10 cellular contexts compared by ENCODE assay signal in the genomic region with DNA sequence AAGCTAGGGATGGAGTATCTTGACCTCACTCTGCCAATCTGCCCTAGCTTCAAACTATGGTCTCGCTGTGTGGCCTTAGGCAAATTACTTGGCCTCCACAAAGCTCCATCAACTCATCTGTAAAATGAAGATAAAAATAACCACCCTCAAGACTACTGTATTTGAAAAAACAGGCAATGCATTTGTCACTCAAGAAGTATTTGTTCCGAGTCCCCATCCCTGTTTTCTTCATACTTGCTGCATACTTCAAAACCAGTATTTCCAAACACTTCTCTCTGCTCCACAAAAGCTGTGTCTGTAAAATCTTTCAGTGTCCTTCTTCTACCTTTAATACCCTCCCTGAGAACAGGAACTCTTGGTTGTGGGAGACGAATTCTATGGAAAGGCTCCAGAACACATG. TPM values are rescaled to one million over a fixed set of nuclear protein-coding genes. Genes with fewer than 3 reads are reported as not detected.
DNase-seq lines count a peak whose midpoint lies in the region; ATAC-seq and TF ChIP-seq lines count a peak whose summit lies in the region.
"Had no signal": no experiment of that assay in that cellular context is flagged by ENCODE, and none has a peak within 500 bp of the region (broad histone marks: within the 10 kb centered on the region; RNA-seq: fewer than 3 reads in every experiment).

No MANE protein-coding gene starts in this region.

- H3K4me3 ChIP-seq in choroid plexus epithelial cell (ENCODE audit: low read depth, low read length) (no peak overlapping the region), heart right ventricle (no peak overlapping the region)

- H3K9me3 Mint-ChIP-seq in MCF 10A (ENCODE audit: unreplicated experiment), result no peaks in the 10 kb centered on the region
- H3K9me3 Mint-ChIP-seq: brain had no signal

- TF ChIP-seq CTCF in choroid plexus epithelial cell (conservative IDR thresholded peaks at IDR 0.05; ENCODE audit: low read depth, low read length) (no peak), heart right ventricle (IDR thresholded peaks at IDR 0.05) (no peak), MCF 10A (IDR thresholded peaks at IDR 0.05; ENCODE audit: unreplicated experiment) (no peak)

- peak; percentile 23 for ATAC-seq in GM19463 (IDR thresholded peaks at IDR 0.05; ENCODE audit: unreplicated experiment)
- ATAC-seq in HG03066 (IDR thresholded peaks at IDR 0.05; ENCODE audit: low read depth, unreplicated experiment), result peak; percentile 28
- no peak for ATAC-seq in heart right ventricle

- DNase-seq in EL (peak; percentile 14), choroid plexus epithelial cell (ENCODE audit: low read depth) (peak; percentile 16), heart right ventricle (no peak), kidney glomerular epithelial cell (lab: John Stamatoyannopoulos, UW) (no peak), midbrain (lab: John Stamatoyannopoulos, UW) (no peak), MCF 10A (ENCODE audit: unreplicated experiment) (no peak)
- DNase-seq: activated CD8-positive, alpha-beta memory T cell treated with anti-CD3 and anti-CD28 coated beads, Interleukin-2, amount 50 U/mL, for 48 hours had no signal

- no peaks in the 10 kb centered on the region for H3K27me3 Mint-ChIP-seq in MCF 10A (ENCODE audit: insufficient read depth, unreplicated experiment)

- peaks cover 0 to 6% (median 0%) of the 10 kb centered on the region in 9 donors for H3K36me3 ChIP-seq in heart right ventricle

- peaks cover 0 to 48% (median 8%) of the 10 kb centered on the region in 9 donors for H3K4me1 ChIP-seq in heart right ventricle

- POLR2A ChIA-PET in MCF 10A (lab: Yijun Ruan, JAX), result interaction anchor here (0.6 to 0.7 kb wide), 2 partner anchors 23 to 212 kb away, joined by 3 read pairs; no protein-coding TSS in a partner anchor

- no peak overlapping the region for H3K4me3 Mint-ChIP-seq in MCF 10A (ENCODE audit: unreplicated experiment)
- H3K4me3 Mint-ChIP-seq: brain had no signal

- H3K27ac Mint-ChIP-seq in MCF 10A (ENCODE audit: low read depth, unreplicated experiment), result no peak overlapping the region

- CTCF ChIA-PET in MCF 10A (lab: Yijun Ruan, JAX), result interaction anchor here (0.6 to 5.0 kb wide), 9 partner anchors 9 to 292 kb away, joined by 3 to 60 read pairs (median 5); no protein-coding TSS in a partner anchor

- no peaks in the 10 kb centered on the region for H3K9me3 ChIP-seq in heart right ventricle

- H3K27me3 ChIP-seq in heart right ventricle, result no peaks in the 10 kb centered on the region

- no peaks in the 10 kb centered on the region for H3K36me3 Mint-ChIP-seq in MCF 10A (ENCODE audit: insufficient read depth, unreplicated experiment)
- H3K36me3 Mint-ChIP-seq: brain had no signal

- H3K27ac ChIP-seq in heart right ventricle, result no peak overlapping the region

- BruUV-seq in MCF 10A (replicated peaks; lab: Mats Ljungman, UMichigan), result no TSS peak

- intact Hi-C loops in heart right ventricle (cut with DNase I) (loop anchor here in 6 of 10 donors (5.0 to 10.0 kb wide), 3 partner anchors 44 to 218 kb away; a partner anchor contains a TSS), MCF 10A (cut with micrococcal nuclease) (no loop called here)

- WGBS in heart right ventricle, 2 donors, result 85 to 87% methylated on average over 3 of the region's 3 CpGs

- peaks cover 13% of the 10 kb centered on the region for H3K4me1 Mint-ChIP-seq in MCF 10A (ENCODE audit: insufficient read depth, unreplicated experiment)

RNA-seq across cellular contexts. Expression of a gene that starts 47.9 kb away (rescaled TPM):
- total RNA-seq in heart right ventricle, result 10 to 100 TPM; 14.8 to 28.3 (median 23.6) TPM
- 1 to 10 TPM; 4.3 to 4.4 TPM for polyA plus RNA-seq in heart right ventricle
- 35.0 and 49.4 TPM in 2 replicates for total RNA-seq in MCF 10A (2022)

Comparison
In these comparisons a context has a peak if more than half of its experiments do, and no peak if none do; other contexts are left out.
1. DNase-seq: peak in EL (single experiment) and choroid plexus epithelial cell (single experiment); none in heart right ventricle (0 of 2), kidney glomerular epithelial cell (single experiment), midbrain (single experiment) and MCF 10A (single experiment).
2. ATAC-seq: peak in GM19463 (single experiment) and HG03066 (single experiment); none in heart right ventricle (0 of 8).